Comparison of ENCODE assay signal across 24 cellular contexts in genomic region chr11:73585834-73586575, GRCh38. TPM values are rescaled to one million over a fixed set of nuclear protein-coding genes. Genes with fewer than 3 reads are reported as not detected.
DNase-seq lines count a peak whose midpoint lies in the region; ATAC-seq and TF ChIP-seq lines count a peak whose summit lies in the region.
"Had no signal": no experiment of that assay in that cellular context is flagged by ENCODE, and none has a peak within 500 bp of the region (broad histone marks: within the 10 kb centered on the region; RNA-seq: fewer than 3 reads in every experiment).

No MANE protein-coding gene starts in this region.

- intact Hi-C loops in sciatic nerve (cut with DNase I) = no loop called here

- H3K27ac Mint-ChIP-seq in WTC11 = no peak overlapping the region; the same call in 1 of the 2 replicates
- H3K27ac Mint-ChIP-seq: activated naive CD8-positive, alpha-beta T cell; H9 had no signal

- POLR2A ChIA-PET in HEK293 (lab: Yijun Ruan, JAX) (no interaction called here), WTC11 (lab: Charles Lee) (no interaction called here)

- peaks cover 5% of the 10 kb centered on the region for H3K4me1 Mint-ChIP-seq in WTC11

- H3K36me3 ChIP-seq in HEK293 (ENCODE audit: control insufficient read depth in 2 of 2, insufficient read depth in 1 of 2, low read length in 2 of 2) = no peaks in the 10 kb centered on the region
- H3K36me3 ChIP-seq: gastrocnemius medialis, left lung, sigmoid colon, vagina had no signal

- peak; percentile 61 for DNase-seq in AG08395 (ENCODE audit: low spot score)
- no peak for DNase-seq in WTC11 (ENCODE audit: low spot score)
- DNase-seq in fibroblast of mammary gland (ENCODE audit: low read depth) = peak; percentile 70
- no peak for DNase-seq in SIG-M5 (lab: John Stamatoyannopoulos, UW)
- no peak for DNase-seq in sciatic nerve (ENCODE audit: low spot score)
- no peak for DNase-seq in NCI-H146 (lab: John Stamatoyannopoulos, UW)
- DNase-seq: ACHN; activated CD8-positive, alpha-beta memory T cell treated with anti-CD3 and anti-CD28 coated beads for 24 hours; gastrocnemius medialis; H9; left lung; NCI-H1694 treated with DMSO at 0.1 percent for 48 hours; NCI-H226; NK-92 treated with Interleukin-12 subunit alpha and Interleukin-12 subunit beta, amount 100 ng/mL, for 24 hours; nucleus accumbens; sigmoid colon; stimulated activated CD4-positive, alpha-beta T cell treated with anti-CD3 and anti-CD28 coated beads, Interleukin-4, amount 100 ng/mL, for 1 hour; substantia nigra; T-helper 1 cell had no signal

- H3K4me1 ChIP-seq in HEK293 (ENCODE audit: control insufficient read depth, insufficient read depth, low read length) = no peaks in the 10 kb centered on the region
- H3K4me1 ChIP-seq: left lung, sigmoid colon, vagina had no signal

- H3K9me3 ChIP-seq in HEK293 (ENCODE audit: control insufficient read depth, insufficient read depth, low read depth, low read length) = no peaks in the 10 kb centered on the region
- H3K9me3 ChIP-seq: gastrocnemius medialis, left lung, sigmoid colon, vagina had no signal

- H3K27me3 Mint-ChIP-seq in WTC11 (ENCODE audit: low read depth) = no peaks in the 10 kb centered on the region
- H3K27me3 Mint-ChIP-seq: activated naive CD8-positive, alpha-beta T cell had no signal

- H3K4me3 Mint-ChIP-seq in WTC11 = no peak overlapping the region
- H3K4me3 Mint-ChIP-seq: activated naive CD8-positive, alpha-beta T cell; H9 had no signal

- no peak overlapping the region for H3K27ac ChIP-seq in HEK293 (ENCODE audit: extremely low read depth, low read depth, low read length)
- H3K27ac ChIP-seq: gastrocnemius medialis, left lung, sigmoid colon, vagina had no signal

- no peak for ATAC-seq in WTC11
- ATAC-seq in GM21786 (IDR thresholded peaks at IDR 0.05; ENCODE audit: unreplicated experiment) = no peak
- no peak for ATAC-seq in sciatic nerve
- ATAC-seq: gastrocnemius medialis, left lung, Right ventricle myocardium inferior had no signal

- peaks cover 8% of the 10 kb centered on the region; the same call in 1 of the 2 replicates for H3K36me3 Mint-ChIP-seq in WTC11

- H3K4me3 ChIP-seq in HEK293 (ENCODE audit: low read depth, low read length) (no peak overlapping the region), fibroblast of mammary gland (ENCODE audit: control insufficient read depth, low read depth, low read length) (no peak overlapping the region)
- H3K4me3 ChIP-seq: gastrocnemius medialis, left lung, sigmoid colon, vagina had no signal

- peaks cover 4% of the 10 kb centered on the region; the same call in 1 of the 2 replicates for H3K9me3 Mint-ChIP-seq in WTC11
- H3K9me3 Mint-ChIP-seq: H9 had no signal

- CTCF ChIA-PET in HEK293 (lab: Yijun Ruan, JAX) = interaction anchor here (0.8 to 1.4 kb wide), 2 partner anchors 70 to 107 kb away, joined by 3 to 6 read pairs; no protein-coding TSS in a partner anchor
- CTCF ChIA-PET in WTC11 (lab: Charles Lee) = no interaction called here

- TF ChIP-seq CTCF in HEK293 (tag by site-specific recombination; IDR thresholded peaks at IDR 0.05) (no peak), WTC11 (IDR thresholded peaks at IDR 0.05) (no peak), fibroblast of mammary gland (conservative IDR thresholded peaks at IDR 0.05; ENCODE audit: control insufficient read depth, insufficient read depth, low read depth, low read length) (no peak)

TF ChIP-seq in HEK293, 187 proteins besides CTCF, POLR2A, EP300 and RAD21:
- TF ChIP-seq ZNF121 (tag by site-specific recombination; IDR thresholded peaks at IDR 0.05) = peak; percentile 89
- no peak for TF ChIP-seq ZNF341 (tag by site-specific recombination; IDR thresholded peaks at IDR 0.05; ENCODE audit: low read depth)

TF ChIP-seq in WTC11, 78 proteins besides CTCF, POLR2A, EP300 and RAD21:
- TF ChIP-seq ZNF121 (CRISPR knock-in tag; IDR thresholded peaks at IDR 0.05) (peak; percentile 66; the same call in 1 of the 2 replicates), E2F5 (CRISPR knock-in tag; IDR thresholded peaks at IDR 0.05) (no peak), ZNF416 (CRISPR knock-in tag; IDR thresholded peaks at IDR 0.05) (no peak), ZNF423 (CRISPR knock-in tag; IDR thresholded peaks at IDR 0.05) (no peak), JAZF1 (CRISPR knock-in tag; IDR thresholded peaks at IDR 0.05) (no peak), TP53 (CRISPR knock-in tag; IDR thresholded peaks at IDR 0.05) (no peak), MAX (CRISPR knock-in tag; IDR thresholded peaks at IDR 0.05) (no peak)

RNA-seq across cellular contexts. Expression of gene FAM168A, which starts 11.9 kb away (rescaled TPM):
- 23.6 to 25.9 TPM (median 24.2 TPM) in 3 replicates for total RNA-seq in WTC11 (2021)
- total RNA-seq in sciatic nerve = 52.2 TPM

Comparison
In these comparisons a context has a peak if more than half of its experiments do, and no peak if none do; other contexts are left out.
1. DNase-seq: peak in AG08395 (single experiment) and fibroblast of mammary gland (single experiment); none in WTC11 (single experiment), SIG-M5 (single experiment), sciatic nerve (single experiment) and NCI-H146 (single experiment).